15 cellular contexts compared by ENCODE assay signal in genomic region chr2:151651274-151651673, GRCh38.
"Had no signal": no experiment of that assay in that cellular context is flagged by ENCODE, and none has a peak within 500 bp of the region (broad histone marks: within the 10 kb centered on the region; RNA-seq: fewer than 3 reads in every experiment).

No MANE protein-coding gene starts in this region.

- H3K27me3 ChIP-seq: neutrophil, pancreas, right atrium auricular region, sigmoid colon, tibial nerve, upper lobe of left lung had no signal

- H3K36me3 ChIP-seq: neutrophil, pancreas, sigmoid colon, thoracic aorta, tibial nerve, upper lobe of left lung had no signal

- DNase-seq: cerebellar nuclear complex; effector memory CD4-positive, alpha-beta T cell; head of caudate nucleus; pancreas; sigmoid colon; stimulated activated CD4-positive, alpha-beta T cell treated with anti-CD3 and anti-CD28 coated beads, Interleukin-15, amount 100 ng/mL, for 24 hours; stimulated activated CD4-positive, alpha-beta T cell treated with anti-CD3 and anti-CD28 coated beads, Interleukin-2, amount 100 ng/mL, for 48 hours; stimulated activated naive B cell treated with anti-CD40 and anti-IgM and Interleukin-4, amounts not matched to agents 10 μg/mL and 1 μg/mL and 100 μg/mL, for 72 hours; upper lobe of left lung had no signal

- H3K4me3 ChIP-seq: lung, pancreas, right atrium auricular region, sigmoid colon, skin epidermis, thoracic aorta, tibial nerve, upper lobe of left lung had no signal

- H3K27ac ChIP-seq: neutrophil, pancreas, sigmoid colon, skin epidermis, thoracic aorta, tibial nerve, upper lobe of left lung had no signal

- H3K9me3 ChIP-seq: neutrophil, pancreas had no signal

- H3K4me1 ChIP-seq: pancreas, right atrium auricular region, sigmoid colon, tibial nerve, upper lobe of left lung had no signal
